ENCODE assay signal across 1 cellular context in the genomic region with DNA sequence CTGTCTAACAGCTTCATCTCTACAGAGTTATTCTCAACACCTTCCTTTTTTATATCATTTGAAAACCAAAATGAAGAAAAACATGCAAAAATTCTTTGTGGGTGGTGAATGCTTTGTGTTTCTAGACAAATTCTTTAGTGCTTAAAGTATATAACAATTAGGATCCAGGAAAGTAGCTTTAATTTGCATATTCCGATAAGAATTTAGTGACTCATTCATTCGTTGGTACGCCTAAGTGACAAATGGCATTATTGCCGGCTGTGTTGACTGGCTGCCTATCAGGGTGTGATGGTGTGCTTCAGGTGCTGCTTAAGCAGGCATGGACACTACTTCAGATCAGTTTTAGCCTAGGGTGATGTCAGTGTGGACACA.
TF ChIP-seq lines count a peak whose summit lies in the region.

No MANE protein-coding gene starts in this region.

TF ChIP-seq in WTC11, 78 proteins besides CTCF, POLR2A, EP300 and RAD21 (continued from another document):
- TF ChIP-seq PREB (CRISPR knock-in tag; IDR thresholded peaks at IDR 0.05; ENCODE audit: borderline replicate concordance) = no peak
- TF ChIP-seq, protein P1, sequence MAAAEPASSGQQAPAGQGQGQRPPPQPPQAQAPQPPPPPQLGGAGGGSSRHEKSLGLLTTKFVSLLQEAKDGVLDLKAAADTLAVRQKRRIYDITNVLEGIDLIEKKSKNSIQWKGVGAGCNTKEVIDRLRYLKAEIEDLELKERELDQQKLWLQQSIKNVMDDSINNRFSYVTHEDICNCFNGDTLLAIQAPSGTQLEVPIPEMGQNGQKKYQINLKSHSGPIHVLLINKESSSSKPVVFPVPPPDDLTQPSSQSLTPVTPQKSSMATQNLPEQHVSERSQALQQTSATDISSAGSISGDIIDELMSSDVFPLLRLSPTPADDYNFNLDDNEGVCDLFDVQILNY (CRISPR knock-in tag; IDR thresholded peaks at IDR 0.05) = no peak
- TF ChIP-seq, protein P2, sequence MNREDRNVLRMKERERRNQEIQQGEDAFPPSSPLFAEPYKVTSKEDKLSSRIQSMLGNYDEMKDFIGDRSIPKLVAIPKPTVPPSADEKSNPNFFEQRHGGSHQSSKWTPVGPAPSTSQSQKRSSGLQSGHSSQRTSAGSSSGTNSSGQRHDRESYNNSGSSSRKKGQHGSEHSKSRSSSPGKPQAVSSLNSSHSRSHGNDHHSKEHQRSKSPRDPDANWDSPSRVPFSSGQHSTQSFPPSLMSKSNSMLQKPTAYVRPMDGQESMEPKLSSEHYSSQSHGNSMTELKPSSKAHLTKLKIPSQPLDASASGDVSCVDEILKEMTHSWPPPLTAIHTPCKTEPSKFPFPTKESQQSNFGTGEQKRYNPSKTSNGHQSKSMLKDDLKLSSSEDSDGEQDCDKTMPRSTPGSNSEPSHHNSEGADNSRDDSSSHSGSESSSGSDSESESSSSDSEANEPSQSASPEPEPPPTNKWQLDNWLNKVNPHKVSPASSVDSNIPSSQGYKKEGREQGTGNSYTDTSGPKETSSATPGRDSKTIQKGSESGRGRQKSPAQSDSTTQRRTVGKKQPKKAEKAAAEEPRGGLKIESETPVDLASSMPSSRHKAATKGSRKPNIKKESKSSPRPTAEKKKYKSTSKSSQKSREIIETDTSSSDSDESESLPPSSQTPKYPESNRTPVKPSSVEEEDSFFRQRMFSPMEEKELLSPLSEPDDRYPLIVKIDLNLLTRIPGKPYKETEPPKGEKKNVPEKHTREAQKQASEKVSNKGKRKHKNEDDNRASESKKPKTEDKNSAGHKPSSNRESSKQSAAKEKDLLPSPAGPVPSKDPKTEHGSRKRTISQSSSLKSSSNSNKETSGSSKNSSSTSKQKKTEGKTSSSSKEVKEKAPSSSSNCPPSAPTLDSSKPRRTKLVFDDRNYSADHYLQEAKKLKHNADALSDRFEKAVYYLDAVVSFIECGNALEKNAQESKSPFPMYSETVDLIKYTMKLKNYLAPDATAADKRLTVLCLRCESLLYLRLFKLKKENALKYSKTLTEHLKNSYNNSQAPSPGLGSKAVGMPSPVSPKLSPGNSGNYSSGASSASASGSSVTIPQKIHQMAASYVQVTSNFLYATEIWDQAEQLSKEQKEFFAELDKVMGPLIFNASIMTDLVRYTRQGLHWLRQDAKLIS (CRISPR knock-in tag; IDR thresholded peaks at IDR 0.05; ENCODE audit: borderline replicate concordance) = no peak
- no peak for TF ChIP-seq SOX15 (CRISPR knock-in tag; IDR thresholded peaks at IDR 0.05)
- TF ChIP-seq GTF2I (CRISPR knock-in tag; conservative IDR thresholded peaks at IDR 0.05) = no peak
- TF ChIP-seq ATF2 (CRISPR knock-in tag; IDR thresholded peaks at IDR 0.05; ENCODE audit: borderline replicate concordance, low read depth) = no peak
- no peak for TF ChIP-seq FOXP4 (CRISPR knock-in tag; IDR thresholded peaks at IDR 0.05)
- no peak for TF ChIP-seq ZNF138 (CRISPR knock-in tag; conservative IDR thresholded peaks at IDR 0.05)
